In the genomic region with DNA sequence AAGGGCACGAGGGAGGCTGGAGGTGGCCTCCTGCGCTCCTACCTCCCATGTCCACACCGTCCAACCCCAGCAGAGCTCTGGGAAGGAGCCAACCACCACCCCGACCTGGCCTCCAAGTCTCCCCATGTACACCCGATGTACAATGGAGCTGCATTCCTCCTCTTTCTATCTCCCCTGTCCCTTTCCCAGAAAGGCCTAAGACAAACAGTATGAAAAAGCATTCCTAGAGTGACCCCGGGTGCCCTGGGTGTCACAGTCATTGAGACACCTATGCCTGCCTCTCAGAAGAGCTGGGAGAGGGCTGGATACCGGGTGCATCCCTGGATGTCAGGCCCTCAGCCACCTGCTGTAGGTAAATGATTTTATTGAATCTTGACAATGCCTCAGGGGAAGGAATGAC, we compare ENCODE assay signal across 20 cellular contexts.
"Had no signal": no experiment of that assay in that cellular context is flagged by ENCODE, and none has a peak within 500 bp of the region (broad histone marks: within the 10 kb centered on the region; RNA-seq: fewer than 3 reads in every experiment).

No MANE protein-coding gene starts in this region.

- H3K27me3 Mint-ChIP-seq: IgD-negative memory B cell had no signal

- H3K36me3 ChIP-seq: SJSA1 had no signal

- H3K36me3 Mint-ChIP-seq: IgD-negative memory B cell had no signal

- H3K4me2 ChIP-seq: KMS-11 had no signal

- H3K9ac ChIP-seq: KMS-11 had no signal

- H3K27ac Mint-ChIP-seq: IgD-negative memory B cell had no signal

- H3K4me1 ChIP-seq: SJSA1 had no signal

- ATAC-seq: K562 had no signal

- H3K9me3 ChIP-seq: SJSA1 had no signal

- H3K4me3 Mint-ChIP-seq: IgD-negative memory B cell had no signal

- H3K4me3 ChIP-seq: K562, SJSA1, SK-N-MC had no signal

- DNase-seq: Kasumi-1, MM.1S, NCI-H1092 treated with DMSO at 0.1 percent for 48 hours, NCI-H1436, NCI-H187, NCI-H2029, NCI-H2227 treated with DMSO at 0.1 percent for 48 hours, NCI-H510A, NCI-H524 treated with DMSO at 0.1 percent for 48 hours, NCI-H69, NCI-H774, Right ventricle myocardium superior, RPMI8226, SIG-M5 had no signal

- H3K27ac ChIP-seq: HL-60, KMS-11, SJSA1, SK-N-MC had no signal

- H3K27me3 ChIP-seq: SJSA1 had no signal
